Comparison of ENCODE assay signal across 8 cellular contexts in the genomic region with DNA sequence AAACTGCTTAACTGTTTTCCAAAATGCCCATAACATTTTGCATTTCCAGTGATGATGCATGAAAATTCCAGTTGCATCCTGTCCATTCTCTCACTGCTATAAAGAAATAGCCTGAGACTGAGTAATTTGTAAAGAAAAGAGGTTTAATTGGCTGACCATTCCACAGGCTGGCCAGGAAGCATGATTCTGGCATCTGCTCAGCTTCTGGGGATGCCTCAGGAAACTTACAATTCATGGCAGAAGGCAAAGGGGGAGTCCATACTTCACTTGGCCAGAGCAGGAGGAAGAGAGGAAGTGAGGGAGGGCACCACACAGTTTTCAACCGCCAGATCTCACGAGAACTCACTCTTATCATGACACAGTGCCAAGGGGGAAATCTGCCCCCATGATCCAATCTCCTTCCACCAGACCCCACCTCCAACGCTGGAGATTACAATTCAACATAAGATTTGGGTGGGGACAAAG.
DNase-seq lines count a peak whose midpoint lies in the region; ATAC-seq and TF ChIP-seq lines count a peak whose summit lies in the region.

No MANE protein-coding gene starts in this region.

- DNase-seq in MM.1S, result no peak
- peak; percentile 67 for DNase-seq in activated naive CD8-positive, alpha-beta T cell treated with anti-CD3 and anti-CD28 coated beads, Interleukin-2, amount 50 U/mL, for 24 hours
- DNase-seq in memory B cell (ENCODE audit: low spot score in 2 of 2), result no peak
- DNase-seq in NCI-H1105 treated with DMSO at 0.1 percent for 48 hours (lab: John Stamatoyannopoulos, UW), result no peak
- no peak for DNase-seq in NCI-H1417 (lab: John Stamatoyannopoulos, UW)
- DNase-seq in GM19238 (ENCODE audit: insufficient read length, low spot score), result no peak
- no peak for DNase-seq in DMS53 treated with DMSO at 0.1 percent for 48 hours (lab: John Stamatoyannopoulos, UW; ENCODE audit: unreplicated experiment)

- H3K9me3 Mint-ChIP-seq in activated naive CD8-positive, alpha-beta T cell treated with anti-CD3 and anti-CD28 coated beads, Interleukin-2, amount 50 U/mL, for 24 hours, result peaks cover 12% of the 10 kb centered on the region
- H3K9me3 Mint-ChIP-seq in memory B cell, result no peaks in the 10 kb centered on the region

- H3K9me2 ChIP-seq in MM.1S (replicated peaks; ENCODE audit: insufficient read depth, low read length), result no peaks in the 10 kb centered on the region

- H3K36me3 Mint-ChIP-seq in activated naive CD8-positive, alpha-beta T cell treated with anti-CD3 and anti-CD28 coated beads, Interleukin-2, amount 50 U/mL, for 24 hours (ENCODE audit: low read depth), result peaks cover 73% of the 10 kb centered on the region
- H3K36me3 Mint-ChIP-seq in memory B cell, result peaks cover 38% of the 10 kb centered on the region

- ATAC-seq in activated naive CD8-positive, alpha-beta T cell treated with anti-CD3 and anti-CD28 coated beads, Interleukin-2, amount 50 U/mL, for 24 hours, result peak; percentile 26
- ATAC-seq in memory B cell (ENCODE audit: low read depth), result no peak

- peaks cover 44% of the 10 kb centered on the region for H3F3A ChIP-seq in MM.1S (ENCODE audit: insufficient read depth, low read length)

- peaks cover 44% of the 10 kb centered on the region for H3K79me2 ChIP-seq in MM.1S (ENCODE audit: low read length)

- peaks cover 79% of the 10 kb centered on the region for H3K4me1 ChIP-seq in BLaER1
- peaks cover 27% of the 10 kb centered on the region for H3K4me1 ChIP-seq in MM.1S (ENCODE audit: low read length)

- H3K36me3 ChIP-seq in BLaER1 (no peaks in the 10 kb centered on the region), MM.1S (replicated peaks; ENCODE audit: insufficient read depth, low read length) (no peaks in the 10 kb centered on the region)

- peaks cover 74% of the 10 kb centered on the region for H3K4me1 Mint-ChIP-seq in activated naive CD8-positive, alpha-beta T cell treated with anti-CD3 and anti-CD28 coated beads, Interleukin-2, amount 50 U/mL, for 24 hours
- H3K4me1 Mint-ChIP-seq in memory B cell, result peaks cover 48% of the 10 kb centered on the region

- H3K27me3 Mint-ChIP-seq in activated naive CD8-positive, alpha-beta T cell treated with anti-CD3 and anti-CD28 coated beads, Interleukin-2, amount 50 U/mL, for 24 hours, result peaks cover 3% of the 10 kb centered on the region
- no peaks in the 10 kb centered on the region for H3K27me3 Mint-ChIP-seq in memory B cell

- no peak overlapping the region for H2AFZ ChIP-seq in MM.1S (ENCODE audit: low read length)

- peaks cover 10% of the 10 kb centered on the region; the same call in 1 of the 2 replicates for H3K9me3 ChIP-seq in BLaER1
- H3K9me3 ChIP-seq in MM.1S (replicated peaks; ENCODE audit: insufficient read depth, low read length), result no peaks in the 10 kb centered on the region

- H3K4me3 Mint-ChIP-seq in activated naive CD8-positive, alpha-beta T cell treated with anti-CD3 and anti-CD28 coated beads, Interleukin-2, amount 50 U/mL, for 24 hours, result peak overlapping the region; percentile 96
- H3K4me3 Mint-ChIP-seq in memory B cell, result peak overlapping the region; percentile 94

- H3K9ac ChIP-seq in BLaER1, result peak overlapping the region; percentile 56
- peak overlapping the region; percentile 86; the same call in 1 of the 2 replicates for H3K9ac ChIP-seq in MM.1S (ENCODE audit: low read length)

- H3K4me3 ChIP-seq in BLaER1, result 0 out of 2 replicates have a peak overlapping the region, but pooled peaks have one; percentile 13
- H3K4me3 ChIP-seq in MM.1S (ENCODE audit: low read length), result peak overlapping the region; percentile 16; the same call in 1 of the 2 replicates

- peak overlapping the region; percentile 98 for H3K4me2 ChIP-seq in BLaER1
- H3K4me2 ChIP-seq in MM.1S (ENCODE audit: low read depth, low read length), result peak overlapping the region; percentile 89

- H3K27me3 ChIP-seq in BLaER1 (no peaks in the 10 kb centered on the region), MM.1S (replicated peaks; ENCODE audit: insufficient read depth, low read length) (no peaks in the 10 kb centered on the region)

- no peak for TF ChIP-seq CTCF in MM.1S (IDR thresholded peaks at IDR 0.05; ENCODE audit: low read length)

- H3K27ac ChIP-seq in BLaER1 (peak overlapping the region; percentile 90), MM.1S (ENCODE audit: low read length) (peak overlapping the region; percentile 95)

- peak overlapping the region; percentile 98 for H3K27ac Mint-ChIP-seq in activated naive CD8-positive, alpha-beta T cell treated with anti-CD3 and anti-CD28 coated beads, Interleukin-2, amount 50 U/mL, for 24 hours
- peak overlapping the region; percentile 98 for H3K27ac Mint-ChIP-seq in memory B cell

- no peaks in the 10 kb centered on the region for H4K20me1 ChIP-seq in BLaER1
- no peaks in the 10 kb centered on the region for H4K20me1 ChIP-seq in MM.1S (ENCODE audit: insufficient read depth, low read length)
